14 cellular contexts compared by ENCODE assay signal in the genomic region with DNA sequence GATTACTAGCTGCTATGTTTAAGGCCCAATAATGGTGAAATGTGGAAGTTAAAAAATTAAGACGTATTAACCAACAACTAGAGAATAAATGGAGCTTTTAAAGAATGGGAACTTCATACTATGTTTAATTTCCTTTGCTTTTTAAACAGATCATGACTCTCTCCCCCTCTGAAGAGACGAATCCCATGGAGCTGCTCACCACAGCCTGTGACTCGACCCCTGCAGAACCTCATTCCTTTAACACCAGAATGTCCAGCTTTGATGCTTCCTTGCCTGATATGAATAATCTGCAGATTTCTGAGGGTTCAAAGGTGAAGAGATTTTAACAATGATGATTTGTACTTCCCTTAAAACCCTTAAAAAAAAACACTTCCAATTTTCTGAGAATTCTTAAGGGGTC. TPM values are rescaled to one million over a fixed set of nuclear protein-coding genes. Genes with fewer than 3 reads are reported as not detected.
DNase-seq lines count a peak whose midpoint lies in the region; ATAC-seq and TF ChIP-seq lines count a peak whose summit lies in the region.
"Had no signal": no experiment of that assay in that cellular context is flagged by ENCODE, and none has a peak within 500 bp of the region (broad histone marks: within the 10 kb centered on the region; RNA-seq: fewer than 3 reads in every experiment).

No MANE protein-coding gene starts in this region.

- ATAC-seq in right lobe of liver = no peak
- no peak for ATAC-seq in HG02870 (IDR thresholded peaks at IDR 0.05; ENCODE audit: unreplicated experiment)
- ATAC-seq: activated CD8-positive, alpha-beta T cell treated with anti-CD3 and anti-CD28 coated beads for 36 hours had no signal

- H3K27me3 Mint-ChIP-seq in brain = no peaks in the 10 kb centered on the region
- H3K27me3 Mint-ChIP-seq: activated CD8-positive, alpha-beta T cell treated with anti-CD3 and anti-CD28 coated beads for 36 hours had no signal

- H3K36me3 Mint-ChIP-seq in brain = peaks cover 81% of the 10 kb centered on the region

- H3K9me3 Mint-ChIP-seq in brain = no peaks in the 10 kb centered on the region
- H3K9me3 Mint-ChIP-seq: activated CD8-positive, alpha-beta T cell treated with anti-CD3 and anti-CD28 coated beads for 36 hours had no signal

- H3K27ac ChIP-seq in right lobe of liver (peak overlapping the region; percentile 2 to 57 (median 53)), stomach (peak overlapping the region in 4 of 5 donors; percentile 38 to 81 (median 66))
- H3K27ac ChIP-seq: SK-N-MC had no signal

- H3K27me3 ChIP-seq in right lobe of liver = no peaks in the 10 kb centered on the region
- no peaks in the 10 kb centered on the region for H3K27me3 ChIP-seq in stomach

- H3K4me3 ChIP-seq in right lobe of liver (no peak overlapping the region), stomach (no peak overlapping the region)
- H3K4me3 ChIP-seq: K562, SK-N-MC had no signal

- WGBS in right lobe of liver (ENCODE audit: insufficient coverage, low coverage, low lambda C conversion rate, missing lambda C conversion rate) = 81% methylated on average over 3 of the region's 3 CpGs
- 55 to 76% (median 70%) methylated on average over 3 of the region's 3 CpGs for WGBS in stomach, 5 donors

- TF ChIP-seq CTCF in brain (conservative IDR thresholded peaks at IDR 0.05) (no peak), right lobe of liver (IDR thresholded peaks at IDR 0.05) (no peak), stomach (IDR thresholded peaks at IDR 0.05) (no peak)

- H3K36me3 ChIP-seq in right lobe of liver (peaks cover 0 to 37% (median 5%) of the 10 kb centered on the region in 4 donors), stomach (peaks cover 0 to 59% (median 51%) of the 10 kb centered on the region in 4 donors)

- no peak for TF ChIP-seq EP300 in stomach (IDR thresholded peaks at IDR 0.05)

- H3K4me1 ChIP-seq in right lobe of liver (peaks cover 0 to 12% (median 5%) of the 10 kb centered on the region in 4 donors), stomach (peaks cover 17 to 49% (median 32%) of the 10 kb centered on the region in 4 donors)

- H3K4me1 Mint-ChIP-seq in brain = peaks cover 25% of the 10 kb centered on the region

- intact Hi-C loops in right lobe of liver (cut with DNase I) = no loop called here
- intact Hi-C loops in stomach (cut with DNase I; ENCODE audit: low total_unique reads) = no loop called here

- DNase-seq in ELR (ENCODE audit: low read depth) (peak; percentile 22), right lobe of liver (no peak), stomach (no peak), NCI-H748 treated with DMSO at 0.1 percent for 48 hours (lab: John Stamatoyannopoulos, UW) (no peak), NCI-H2081 (lab: John Stamatoyannopoulos, UW) (no peak)
- DNase-seq in activated T-cell treated with anti-CD3 and anti-CD28 coated beads, Interleukin-2, amount 50 U/mL, for 48 hours = no peak
- DNase-seq: activated CD8-positive, alpha-beta T cell treated with anti-CD3 and anti-CD28 coated beads for 36 hours; effector memory CD4-positive, alpha-beta T cell; H7 had no signal

- H3K4me3 Mint-ChIP-seq in brain = no peak overlapping the region
- H3K4me3 Mint-ChIP-seq: activated CD8-positive, alpha-beta T cell treated with anti-CD3 and anti-CD28 coated beads for 36 hours had no signal

- H3K27ac Mint-ChIP-seq in brain = peak overlapping the region in 4 of 5 experiments; percentile 1 to 70 (median 47)
- H3K27ac Mint-ChIP-seq: activated CD8-positive, alpha-beta T cell treated with anti-CD3 and anti-CD28 coated beads for 36 hours had no signal

- H3K9me3 ChIP-seq in right lobe of liver (no peaks in the 10 kb centered on the region), stomach (no peaks in the 10 kb centered on the region)

- TF ChIP-seq POLR2A in right lobe of liver (IDR thresholded peaks at IDR 0.05) = no peak
- TF ChIP-seq POLR2A in stomach (IDR thresholded peaks at IDR 0.05) = no peak

RNA-seq across cellular contexts. Expression of gene ZAR1L, which starts 53.0 kb away (rescaled TPM):
- polyA plus RNA-seq in brain (ENCODE audit: insufficient read depth, low read depth, low replicate concordance) (not detected), stomach (not detected)
- total RNA-seq in right lobe of liver (not detected), stomach (not detected)
- total RNA-seq: activated CD8-positive, alpha-beta T cell treated with anti-CD3 and anti-CD28 coated beads for 36 hours; H7; K562; pulmonary artery endothelial cell had no signal
- polyA plus RNA-seq: K562 had no signal

RNA-seq across cellular contexts. Expression of gene BRCA2, which starts 53.1 kb away (rescaled TPM):
- 0.59 TPM for polyA plus RNA-seq in brain (ENCODE audit: insufficient read depth, low read depth, low replicate concordance)
- total RNA-seq in right lobe of liver = 1 to 10 TPM in 4 of 6 experiments, under 1 TPM in 2; 0.46 to 4.0 (median 1.8) TPM
- total RNA-seq in stomach = 10 to 100 TPM in 1 of 5 donors, 1 to 10 TPM in 2, under 1 TPM in 2; 0.58 to 16.2 (median 4.6) TPM
- polyA plus RNA-seq in stomach = 1 to 10 TPM in 2 of 3 donors, under 1 TPM in 1; 0.53 to 1.2 (median 1.1) TPM
